Comparison of ENCODE assay signal across 10 cellular contexts in the genomic region with DNA sequence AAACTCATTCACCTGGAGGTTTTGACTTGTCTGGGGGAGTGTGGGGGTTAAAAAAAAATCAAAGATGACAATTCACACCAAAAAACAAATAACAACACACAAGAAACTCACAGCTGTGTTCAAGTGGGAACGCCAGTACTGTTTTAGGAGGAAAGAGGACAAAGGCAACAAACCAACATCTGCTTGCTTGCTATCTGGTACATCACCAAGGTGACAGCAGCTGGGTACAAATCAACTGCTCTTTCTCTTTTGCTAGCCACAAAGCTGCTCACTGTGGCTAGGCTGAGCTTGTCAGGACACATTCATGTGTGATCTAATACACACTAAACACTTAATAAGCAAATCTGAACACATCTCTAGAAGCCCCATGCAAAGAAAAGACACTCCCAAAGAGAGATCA.
A peak's percentile ranks its signal among the peaks of the same experiment; 100 is the strongest.
DNase-seq lines count a peak whose midpoint lies in the region; ATAC-seq lines count a peak whose summit lies in the region.
"Had no signal": no experiment of that assay in that cellular context is flagged by ENCODE, and none has a peak within 500 bp of the region (broad histone marks: within the 10 kb centered on the region; RNA-seq: fewer than 3 reads in every experiment).

No MANE protein-coding gene starts in this region.

- no peak overlapping the region for H3K9ac ChIP-seq in GM23248

- in situ Hi-C loops in GM23248 (cut with MboI) (no loop called here), KBM-7 (cut with MboI; ENCODE audit: low pct_unique_long_range_greater_than_20kb, low sequenced_read_pairs) (no loop called here)

- H3K27ac Mint-ChIP-seq in immature natural killer cell, result peak overlapping the region; percentile 56 to 98 (median 90)
- H3K27ac Mint-ChIP-seq: GM23338 had no signal

- no peaks in the 10 kb centered on the region for H4K20me1 ChIP-seq in GM23248 (ENCODE audit: insufficient read depth)

- no peaks in the 10 kb centered on the region for H3K27me3 ChIP-seq in right cardiac atrium (ENCODE audit: control insufficient read depth, insufficient read depth)
- H3K27me3 ChIP-seq in GM23248 (replicated peaks; ENCODE audit: insufficient read depth), result no peaks in the 10 kb centered on the region

- intact Hi-C loops in right cardiac atrium (cut with DNase I), result no loop called here

- no peaks in the 10 kb centered on the region for H3K9me2 ChIP-seq in GM23248 (ENCODE audit: insufficient read depth)

- peaks cover 0 to 4% (median 0%) of the 10 kb centered on the region in 3 donors for H3K36me3 Mint-ChIP-seq in immature natural killer cell

- H3K9me3 ChIP-seq in right cardiac atrium (ENCODE audit: control insufficient read depth, low read length), result no peaks in the 10 kb centered on the region
- H3K9me3 ChIP-seq in GM23248 (ENCODE audit: low read depth), result no peaks in the 10 kb centered on the region

- no peak overlapping the region for H2AFZ ChIP-seq in GM23248
- H2AFZ ChIP-seq: GM23338 had no signal

- WGBS in right cardiac atrium, result 80% methylated on average over 1 of the region's 1 CpG
- 74 to 83% methylated on average over 1 of the region's 1 CpG for WGBS in GM23248 (ENCODE audit: low coverage in 1 of 2, low lambda C conversion rate in 2 of 2, missing lambda C conversion rate in 2 of 2), 2 experiments

- H3K4me2 ChIP-seq in GM23248 (ENCODE audit: unreplicated experiment), result no peak overlapping the region
- H3K4me2 ChIP-seq: GM23338 had no signal

- no peaks in the 10 kb centered on the region for H3K27me3 Mint-ChIP-seq in immature natural killer cell (ENCODE audit: low read depth in 3 of 3)

- H3K4me1 Mint-ChIP-seq in immature natural killer cell, result peaks cover 32 to 39% of the 10 kb centered on the region in 2 donors

- no peak overlapping the region for H3K27ac ChIP-seq in right cardiac atrium (ENCODE audit: low read length)
- H3K27ac ChIP-seq in GM23248, result no peak overlapping the region

- no peaks in the 10 kb centered on the region for H3K79me2 ChIP-seq in GM23248 (ENCODE audit: insufficient read depth)

- H3F3A ChIP-seq in GM23248 (ENCODE audit: insufficient read depth), result peaks cover 16% of the 10 kb centered on the region

- no peaks in the 10 kb centered on the region for H3K36me3 ChIP-seq in GM23248 (ENCODE audit: low read depth)

- H3K4me1 ChIP-seq in right cardiac atrium (ENCODE audit: control insufficient read depth, insufficient read depth, low read length) (no peaks in the 10 kb centered on the region), GM23248 (ENCODE audit: insufficient read depth) (peaks cover 30% of the 10 kb centered on the region)

- no peaks in the 10 kb centered on the region for H3K9me3 Mint-ChIP-seq in immature natural killer cell

- peak overlapping the region; percentile 31 to 72 (median 56) for H3K4me3 Mint-ChIP-seq in immature natural killer cell
- H3K4me3 Mint-ChIP-seq: GM23338 had no signal

- ATAC-seq in GM18502 (IDR thresholded peaks at IDR 0.05; ENCODE audit: poor library complexity, unreplicated experiment) (peak; percentile 80), GM21367 (IDR thresholded peaks at IDR 0.05; ENCODE audit: unreplicated experiment) (peak; percentile 71), HG03432 (IDR thresholded peaks at IDR 0.05; ENCODE audit: unreplicated experiment) (peak; percentile 71), right cardiac atrium (no peak)
- ATAC-seq: GM23338 had no signal

- DNase-seq in immature natural killer cell (peak; percentile 26 to 64 (median 38)), right cardiac atrium (no peak), GM23248 (no peak), KBM-7 (no peak), NCI-H187 treated with DMSO at 0.1 percent for 48 hours (lab: John Stamatoyannopoulos, UW) (no peak)
- DNase-seq: stimulated activated CD4-positive, alpha-beta T cell treated with anti-CD3 and anti-CD28 coated beads, Interleukin-4, amount 100 ng/mL, for 24 hours had no signal

- no peak overlapping the region for H3K4me3 ChIP-seq in right cardiac atrium (ENCODE audit: low read length)
- H3K4me3 ChIP-seq in GM23248, result no peak overlapping the region
- H3K4me3 ChIP-seq: GM23338 had no signal

Comparison
In these comparisons a context has a peak if more than half of its experiments do, and no peak if none do; other contexts are left out.
1. ATAC-seq: peak in GM18502 (single experiment), GM21367 (single experiment) and HG03432 (single experiment); none in right cardiac atrium (0 of 2).
2. DNase-seq: peak in immature natural killer cell (3 of 3); none in right cardiac atrium (0 of 3), GM23248 (single experiment), KBM-7 (single experiment) and NCI-H187 treated with DMSO at 0.1 percent for 48 hours (single experiment).